ENCODE assay signal across 2 cellular contexts in genomic region chr17:31061678-31062077, GRCh38.
TF ChIP-seq lines count a peak whose summit lies in the region.

No MANE protein-coding gene starts in this region.

TF ChIP-seq in HepG2, 621 proteins besides CTCF, POLR2A, EP300 and RAD21:
- TF ChIP-seq STAG1 (CRISPR knock-in tag; IDR thresholded peaks at IDR 0.05) (peak; percentile 13; the same call in 1 of the 2 replicates), SMAD9 (CRISPR knock-in tag; IDR thresholded peaks at IDR 0.05) (no peak)

TF ChIP-seq in GM12878, 131 proteins besides CTCF, POLR2A, EP300 and RAD21:
- TF ChIP-seq ASH2L (IDR thresholded peaks at IDR 0.05; ENCODE audit: borderline replicate concordance, low read depth) (no peak), GATAD2B (conservative IDR thresholded peaks at IDR 0.05; ENCODE audit: low read depth) (no peak), ZNF24 (IDR thresholded peaks at IDR 0.05) (no peak), ZZZ3 (IDR thresholded peaks at IDR 0.05; ENCODE audit: control insufficient read depth, insufficient read length, low read depth) (no peak), NBN (IDR thresholded peaks at IDR 0.05) (no peak), JUNB (IDR thresholded peaks at IDR 0.05) (no peak), ATF3 (IDR thresholded peaks at IDR 0.05; ENCODE audit: borderline replicate concordance, extremely low read depth, low read depth, low read length) (no peak), POLR2AphosphoS5 (IDR thresholded peaks at IDR 0.05; ENCODE audit: low read length) (no peak), IRF4 (IDR thresholded peaks at IDR 0.05; ENCODE audit: low read depth, low read length) (no peak)
- TF ChIP-seq, protein P1, sequence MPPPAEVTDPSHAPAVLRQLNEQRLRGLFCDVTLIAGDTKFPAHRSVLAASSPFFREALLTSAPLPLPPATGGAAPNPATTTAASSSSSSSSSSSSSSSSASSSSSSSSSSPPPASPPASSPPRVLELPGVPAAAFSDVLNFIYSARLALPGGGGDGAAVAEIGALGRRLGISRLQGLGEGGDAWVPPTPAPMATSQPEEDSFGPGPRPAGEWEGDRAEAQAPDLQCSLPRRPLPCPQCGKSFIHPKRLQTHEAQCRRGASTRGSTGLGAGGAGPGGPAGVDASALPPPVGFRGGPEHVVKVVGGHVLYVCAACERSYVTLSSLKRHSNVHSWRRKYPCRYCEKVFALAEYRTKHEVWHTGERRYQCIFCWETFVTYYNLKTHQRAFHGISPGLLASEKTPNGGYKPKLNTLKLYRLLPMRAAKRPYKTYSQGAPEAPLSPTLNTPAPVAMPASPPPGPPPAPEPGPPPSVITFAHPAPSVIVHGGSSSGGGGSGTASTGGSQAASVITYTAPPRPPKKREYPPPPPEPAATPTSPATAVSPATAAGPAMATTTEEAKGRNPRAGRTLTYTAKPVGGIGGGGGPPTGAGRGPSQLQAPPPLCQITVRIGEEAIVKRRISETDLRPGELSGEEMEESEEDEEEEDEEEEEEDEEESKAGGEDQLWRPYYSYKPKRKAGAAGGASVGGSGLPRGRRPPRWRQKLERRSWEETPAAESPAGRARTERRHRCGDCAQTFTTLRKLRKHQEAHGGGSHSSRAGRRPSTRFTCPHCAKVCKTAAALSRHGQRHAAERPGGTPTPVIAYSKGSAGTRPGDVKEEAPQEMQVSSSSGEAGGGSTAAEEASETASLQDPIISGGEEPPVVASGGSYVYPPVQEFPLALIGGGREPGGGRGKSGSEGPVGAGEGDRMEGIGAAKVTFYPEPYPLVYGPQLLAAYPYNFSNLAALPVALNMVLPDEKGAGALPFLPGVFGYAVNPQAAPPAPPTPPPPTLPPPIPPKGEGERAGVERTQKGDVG (CRISPR knock-in tag; IDR thresholded peaks at IDR 0.05) = no peak
- TF ChIP-seq, protein P2, sequence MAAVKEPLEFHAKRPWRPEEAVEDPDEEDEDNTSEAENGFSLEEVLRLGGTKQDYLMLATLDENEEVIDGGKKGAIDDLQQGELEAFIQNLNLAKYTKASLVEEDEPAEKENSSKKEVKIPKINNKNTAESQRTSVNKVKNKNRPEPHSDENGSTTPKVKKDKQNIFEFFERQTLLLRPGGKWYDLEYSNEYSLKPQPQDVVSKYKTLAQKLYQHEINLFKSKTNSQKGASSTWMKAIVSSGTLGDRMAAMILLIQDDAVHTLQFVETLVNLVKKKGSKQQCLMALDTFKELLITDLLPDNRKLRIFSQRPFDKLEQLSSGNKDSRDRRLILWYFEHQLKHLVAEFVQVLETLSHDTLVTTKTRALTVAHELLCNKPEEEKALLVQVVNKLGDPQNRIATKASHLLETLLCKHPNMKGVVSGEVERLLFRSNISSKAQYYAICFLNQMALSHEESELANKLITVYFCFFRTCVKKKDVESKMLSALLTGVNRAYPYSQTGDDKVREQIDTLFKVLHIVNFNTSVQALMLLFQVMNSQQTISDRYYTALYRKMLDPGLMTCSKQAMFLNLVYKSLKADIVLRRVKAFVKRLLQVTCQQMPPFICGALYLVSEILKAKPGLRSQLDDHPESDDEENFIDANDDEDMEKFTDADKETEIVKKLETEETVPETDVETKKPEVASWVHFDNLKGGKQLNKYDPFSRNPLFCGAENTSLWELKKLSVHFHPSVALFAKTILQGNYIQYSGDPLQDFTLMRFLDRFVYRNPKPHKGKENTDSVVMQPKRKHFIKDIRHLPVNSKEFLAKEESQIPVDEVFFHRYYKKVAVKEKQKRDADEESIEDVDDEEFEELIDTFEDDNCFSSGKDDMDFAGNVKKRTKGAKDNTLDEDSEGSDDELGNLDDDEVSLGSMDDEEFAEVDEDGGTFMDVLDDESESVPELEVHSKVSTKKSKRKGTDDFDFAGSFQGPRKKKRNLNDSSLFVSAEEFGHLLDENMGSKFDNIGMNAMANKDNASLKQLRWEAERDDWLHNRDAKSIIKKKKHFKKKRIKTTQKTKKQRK (IDR thresholded peaks at IDR 0.05; ENCODE audit: low read depth, low read length) = no peak
